8 cellular contexts compared by ENCODE assay signal in the genomic region with DNA sequence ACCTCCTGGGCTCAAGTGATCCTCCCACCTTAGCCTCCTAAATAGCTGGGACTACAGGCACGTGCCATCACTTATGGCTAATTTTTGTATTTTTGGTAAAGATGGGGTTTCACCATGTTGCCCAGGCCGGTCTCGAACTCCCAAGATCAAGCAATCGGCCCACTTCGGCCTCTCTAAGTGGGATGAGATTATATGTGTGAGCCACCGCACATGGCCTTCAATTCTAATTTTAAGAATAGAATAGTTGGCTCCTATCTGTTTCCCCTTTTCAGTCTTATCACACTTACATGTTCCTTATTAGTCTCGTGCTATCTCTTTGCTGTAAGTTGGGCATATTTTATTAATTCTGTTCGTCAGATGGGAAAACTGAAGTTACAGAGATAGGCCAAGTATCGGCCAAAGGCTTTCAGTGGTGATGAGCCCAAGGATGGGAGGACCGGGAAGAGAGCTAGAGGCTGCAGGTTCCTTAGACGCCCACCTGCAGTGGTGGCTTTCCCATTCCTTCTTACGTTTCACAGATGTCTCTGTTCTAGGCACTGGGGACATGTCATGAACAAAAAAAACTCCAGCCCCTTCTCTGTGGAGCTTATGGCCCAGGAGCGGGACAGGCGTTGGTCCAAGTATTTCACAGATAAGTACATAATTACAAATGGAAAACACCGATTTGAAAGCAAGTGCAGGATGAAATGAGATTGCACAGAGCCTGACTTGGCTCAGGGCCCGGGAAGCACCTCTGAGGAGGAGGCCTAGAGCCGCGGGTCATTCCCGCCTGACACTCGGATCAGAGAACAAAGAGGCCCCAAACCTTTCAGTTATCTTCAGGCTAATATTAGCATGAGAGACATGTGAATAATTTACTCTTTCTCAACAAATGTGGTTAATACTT.
DNase-seq lines count a peak whose midpoint lies in the region; ATAC-seq and TF ChIP-seq lines count a peak whose summit lies in the region.

No MANE protein-coding gene starts in this region.

- no peak overlapping the region for H3K4me3 ChIP-seq in Peyer's patch
- H3K4me3 ChIP-seq in heart left ventricle = peak overlapping the region in 6 of 12 donors; percentile 4 to 31 (median 22)
- no peak overlapping the region for H3K4me3 ChIP-seq in tibial artery

- H3K36me3 ChIP-seq in Peyer's patch = no peaks in the 10 kb centered on the region
- H3K36me3 ChIP-seq in heart left ventricle = no peaks in the 10 kb centered on the region
- no peaks in the 10 kb centered on the region for H3K36me3 ChIP-seq in tibial artery

- TF ChIP-seq POLR2A in Peyer's patch (IDR thresholded peaks at IDR 0.05) = no peak
- TF ChIP-seq POLR2A in heart left ventricle (IDR thresholded peaks at IDR 0.05) = no peak

- intact Hi-C loops in heart left ventricle (cut with DNase I) = loop anchor here in 5 of 10 donors (1.0 to 5.0 kb wide), 6 partner anchors 19 to 162 kb away; a partner anchor contains a TSS
- intact Hi-C loops in tibial artery (cut with DNase I; ENCODE audit: low total_unique reads) = loop anchor here (2.0 kb wide), 1 partner anchor 19 kb away; no protein-coding TSS in a partner anchor

- H3K27ac ChIP-seq in Peyer's patch (peak overlapping the region in 3 of 4 donors; percentile 46 to 83 (median 63)), heart left ventricle (peak overlapping the region; percentile 83 to 96 (median 90)), tibial artery (peak overlapping the region; percentile 69 to 79)

- WGBS in heart left ventricle, 4 donors = 38 to 49% (median 39%) methylated on average over 20 of the region's 20 CpGs

- peak; percentile 44 for ATAC-seq in HG03159 (IDR thresholded peaks at IDR 0.05; ENCODE audit: unreplicated experiment)
- peak; percentile 79 to 88 (median 80) for ATAC-seq in heart left ventricle
- no peak for ATAC-seq in GM21381 (IDR thresholded peaks at IDR 0.05; ENCODE audit: unreplicated experiment)

- in situ Hi-C loops in GM13977 (cut with MboI; ENCODE audit: low pct_unique_long_range_greater_than_20kb, low sequenced_read_pairs, unreplicated experiment) = no loop called here

- peaks cover 0 to 24% (median 0%) of the 10 kb centered on the region in 4 donors for H3K4me1 ChIP-seq in Peyer's patch
- H3K4me1 ChIP-seq in heart left ventricle = peaks cover 5 to 53% (median 30%) of the 10 kb centered on the region in 12 donors
- H3K4me1 ChIP-seq in tibial artery = peaks cover 2 to 19% (median 18%) of the 10 kb centered on the region in 4 donors

- H3K9me3 ChIP-seq in Peyer's patch (no peaks in the 10 kb centered on the region), heart left ventricle (no peaks in the 10 kb centered on the region), tibial artery (no peaks in the 10 kb centered on the region)

- no peak for TF ChIP-seq CTCF in Peyer's patch (IDR thresholded peaks at IDR 0.05)
- TF ChIP-seq CTCF in heart left ventricle (IDR thresholded peaks at IDR 0.05) = no peak
- TF ChIP-seq CTCF in tibial artery (IDR thresholded peaks at IDR 0.05) = no peak
- no peak for TF ChIP-seq CTCF in GM13977 (IDR thresholded peaks at IDR 0.05; ENCODE audit: extremely low read depth, insufficient read depth, missing control alignments)

- DNase-seq in DMS79 treated with DMSO at 0.1 percent for 48 hours (lab: John Stamatoyannopoulos, UW) = peak; percentile 73
- DNase-seq in Peyer's patch = peak in 1 of 3 donors; percentile 56
- DNase-seq in heart left ventricle = peak; percentile 77 to 88 (median 80)
- peak in 1 of 2 donors; percentile 55 for DNase-seq in tibial artery
- no peak for DNase-seq in GM13977 (ENCODE audit: low spot score)
- DNase-seq in midbrain (lab: John Stamatoyannopoulos, UW) = no peak

- H3K27me3 ChIP-seq in Peyer's patch (no peaks in the 10 kb centered on the region), heart left ventricle (no peaks in the 10 kb centered on the region), tibial artery (no peaks in the 10 kb centered on the region)

Comparison
In these comparisons a context has a peak if more than half of its experiments do, and no peak if none do; other contexts are left out.
1. DNase-seq: peak in DMS79 treated with DMSO at 0.1 percent for 48 hours (single experiment) and heart left ventricle (5 of 5); none in GM13977 (single experiment) and midbrain (single experiment).
2. Peak in every context shown above with its lines, with median percentiles within 50 percentile points of each other: H3K27ac ChIP-seq.